ENCODE assay signal across 17 cellular contexts in genomic region chr2:24924732-24925131, GRCh38. TPM values are rescaled to one million over a fixed set of nuclear protein-coding genes. Genes with fewer than 3 reads are reported as not detected.
A peak's percentile ranks its signal among the peaks of the same experiment; 100 is the strongest.
DNase-seq lines count a peak whose midpoint lies in the region; ATAC-seq and TF ChIP-seq lines count a peak whose summit lies in the region.
"Had no signal": no experiment of that assay in that cellular context is flagged by ENCODE, and none has a peak within 500 bp of the region (broad histone marks: within the 10 kb centered on the region; RNA-seq: fewer than 3 reads in every experiment).

No MANE protein-coding gene starts in this region.

- H3K4me1 ChIP-seq in spleen (peaks cover 8 to 26% (median 20%) of the 10 kb centered on the region in 6 donors), heart left ventricle (peaks cover 0 to 18% (median 9%) of the 10 kb centered on the region in 12 donors)
- H3K4me1 ChIP-seq: Caco-2 had no signal

- no peak for TF ChIP-seq CTCF in spleen (IDR thresholded peaks at IDR 0.05 in 8 of 11, conservative IDR thresholded peaks at IDR 0.05 in 3 of 11)
- no peak for TF ChIP-seq CTCF in heart left ventricle (IDR thresholded peaks at IDR 0.05)

- WGBS in spleen, 5 donors, result 85 to 91% (median 88%) methylated on average over 6 of the region's 6 CpGs
- 85 to 92% (median 87%) methylated on average over 6 of the region's 6 CpGs for WGBS in heart left ventricle, 4 donors

- DNase-seq in activated effector memory CD4-positive, alpha-beta T cell treated with anti-CD3 and anti-CD28 coated beads, Interleukin-2, amount 50 U/mL, for 16 hours, result peak; percentile 55
- DNase-seq in activated effector memory CD4-positive, alpha-beta T cell treated with Interleukin-2 at 50 U/mL for 16 hours, result no peak
- DNase-seq in inferior parietal cortex (ENCODE audit: extremely low spot score), result peak; percentile 1
- peak; percentile 54 for DNase-seq in spleen
- no peak for DNase-seq in NCI-H446 treated with DMSO at 0.1 percent for 48 hours (lab: John Stamatoyannopoulos, UW)
- DNase-seq in heart left ventricle, result no peak
- DNase-seq: Caco-2; CD8-positive, alpha-beta memory T cell; DND-41; GDM1; GM23248; HFFc6; Karpas-422 had no signal

- H3K9me3 ChIP-seq in spleen, result no peaks in the 10 kb centered on the region
- H3K9me3 ChIP-seq in heart left ventricle, result no peaks in the 10 kb centered on the region
- H3K9me3 ChIP-seq: Caco-2, HAP-1 had no signal

- intact Hi-C loops in spleen (cut with DNase I; ENCODE audit: low total_unique reads) (no loop called here), heart left ventricle (cut with DNase I) (loop anchor here in 1 of 10 donors (5.0 to 10.0 kb wide), 2 partner anchors 67 to 510 kb away; no protein-coding TSS in a partner anchor)

- TF ChIP-seq POLR2A in spleen (IDR thresholded peaks at IDR 0.05) (no peak), heart left ventricle (IDR thresholded peaks at IDR 0.05) (no peak)

- peaks cover 0 to 22% (median 0%) of the 10 kb centered on the region in 7 donors for H3K27me3 ChIP-seq in spleen (replicated peaks in 1 of 7)
- H3K27me3 ChIP-seq in heart left ventricle, result no peaks in the 10 kb centered on the region

- H3K36me3 ChIP-seq in spleen, result no peaks in the 10 kb centered on the region
- H3K36me3 ChIP-seq in heart left ventricle, result no peaks in the 10 kb centered on the region
- H3K36me3 ChIP-seq: HAP-1 had no signal

- H3K27ac ChIP-seq in spleen (no peak overlapping the region), heart left ventricle (no peak overlapping the region)
- H3K27ac ChIP-seq: 22Rv1, GM23248 had no signal

- H3K4me3 ChIP-seq in spleen (no peak overlapping the region), heart left ventricle (no peak overlapping the region)
- H3K4me3 ChIP-seq: GM23248, HAP-1 had no signal

- no peak for ATAC-seq in GM21737 (IDR thresholded peaks at IDR 0.05; ENCODE audit: unreplicated experiment)
- ATAC-seq in HG03025 (IDR thresholded peaks at IDR 0.05; ENCODE audit: low FRiP score, unreplicated experiment), result no peak
- ATAC-seq in heart left ventricle, result no peak

RNA-seq across cellular contexts. Expression of gene ADCY3, which starts 4.7 kb away (rescaled TPM):
- total RNA-seq in spleen, result 10 to 100 TPM; 39.6 to 61.5 (median 58.2) TPM
- polyA plus RNA-seq in spleen, result 10 to 100 TPM; 36.5 to 53.1 (median 42.4) TPM
- total RNA-seq in heart left ventricle, result 10 to 100 TPM in 7 of 9 donors, 1 to 10 TPM in 2; 9.3 to 36.0 (median 17.5) TPM
- polyA plus RNA-seq in heart left ventricle, result 10 to 100 TPM; 10.9 to 14.4 TPM

RNA-seq across cellular contexts. Expression of gene DNAJC27, which starts 47.0 kb away (rescaled TPM):
- 10 to 100 TPM in 1 of 7 donors, 1 to 10 TPM in 6; 4.6 to 10.5 (median 8.0) TPM for total RNA-seq in spleen
- polyA plus RNA-seq in spleen, result 1 to 10 TPM; 1.7 to 3.0 (median 2.2) TPM
- total RNA-seq in heart left ventricle, result 10 to 100 TPM in 2 of 9 donors, 1 to 10 TPM in 7; 5.1 to 13.6 (median 9.1) TPM
- polyA plus RNA-seq in heart left ventricle, result 1 to 10 TPM; 4.3 to 5.0 TPM

Comparison
In these comparisons a context has a peak if more than half of its experiments do, and no peak if none do; other contexts are left out.
1. DNase-seq: peak in activated effector memory CD4-positive, alpha-beta T cell treated with anti-CD3 and anti-CD28 coated beads, Interleukin-2, amount 50 U/mL, for 16 hours (single experiment), inferior parietal cortex (single experiment) and spleen (single experiment); none in activated effector memory CD4-positive, alpha-beta T cell treated with Interleukin-2 at 50 U/mL for 16 hours (single experiment), NCI-H446 treated with DMSO at 0.1 percent for 48 hours (single experiment) and heart left ventricle (0 of 5).